9 cellular contexts compared by ENCODE assay signal in the genomic region with DNA sequence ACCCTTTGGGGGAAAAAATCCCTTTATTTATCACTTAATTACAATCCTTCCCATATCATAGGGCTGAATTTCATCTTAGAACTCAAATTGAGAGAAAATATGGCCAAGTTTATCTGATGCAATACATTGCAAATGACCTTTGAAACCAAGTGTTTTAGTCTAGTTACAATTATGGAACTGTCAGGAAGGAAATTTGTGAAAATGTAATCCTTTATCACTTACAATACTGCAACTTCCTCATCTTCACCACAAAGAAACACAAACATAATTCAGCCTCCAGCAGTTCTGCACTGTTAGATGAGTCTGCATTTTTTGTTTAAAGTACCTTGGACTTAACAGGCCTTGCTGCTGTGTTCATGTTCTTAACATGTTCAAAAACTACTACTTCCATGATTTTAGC. TPM values are rescaled to one million over a fixed set of nuclear protein-coding genes. Genes with fewer than 3 reads are reported as not detected.
DNase-seq lines count a peak whose midpoint lies in the region; ATAC-seq and TF ChIP-seq lines count a peak whose summit lies in the region.
"Had no signal": no experiment of that assay in that cellular context is flagged by ENCODE, and none has a peak within 500 bp of the region (broad histone marks: within the 10 kb centered on the region; RNA-seq: fewer than 3 reads in every experiment).

No MANE protein-coding gene starts in this region.

- peak overlapping the region in 19 of 59 donors; percentile 0 to 36 (median 14) for H3K4me3 ChIP-seq in dorsolateral prefrontal cortex

- DNase-seq in Calu3 (no peak), HuH-7.5 (ENCODE audit: low spot score) (peak; percentile 24), lung microvascular endothelial cell (ENCODE audit: low read depth in 2 of 2) (peak; percentile 11 to 65), COLO668 (lab: John Stamatoyannopoulos, UW; ENCODE audit: unreplicated experiment) (no peak), dorsolateral prefrontal cortex (no peak)
- no peak for DNase-seq in activated T-helper 1 cell treated with anti-CD3 and anti-CD28 coated beads, Interleukin-12 subunit alpha, Interleukin-12 subunit beta, Interleukin-2, Interleukin-4 antibody, amounts not matched to agents 30 ng/mL and 10 ng/mL and 1 ng/mL, durations not matched to agents 14 hours and 24 hours and 36 hours (ENCODE audit: low spot score)
- DNase-seq: NCI-H2227 treated with DMSO at 0.1 percent for 48 hours had no signal

- H3K36me3 Mint-ChIP-seq in Calu3 (ENCODE audit: insufficient read depth, unreplicated experiment) = peaks cover 34% of the 10 kb centered on the region
- H3K36me3 Mint-ChIP-seq in activated T-helper 1 cell treated with anti-CD3 and anti-CD28 coated beads, Interleukin-12 subunit alpha, Interleukin-12 subunit beta, Interleukin-2, Interleukin-4 antibody, amounts not matched to agents 30 ng/mL and 10 ng/mL and 1 ng/mL, durations not matched to agents 14 hours and 24 hours and 36 hours (ENCODE audit: low read depth) = peaks cover 9% of the 10 kb centered on the region

- no peak for ATAC-seq in GM18498 (IDR thresholded peaks at IDR 0.05; ENCODE audit: unreplicated experiment)
- ATAC-seq in GM21786 (IDR thresholded peaks at IDR 0.05; ENCODE audit: unreplicated experiment) = no peak

- peak overlapping the region; percentile 100 for H3K27ac Mint-ChIP-seq in Calu3 (ENCODE audit: unreplicated experiment)
- peak overlapping the region; percentile 32 for H3K27ac Mint-ChIP-seq in activated T-helper 1 cell treated with anti-CD3 and anti-CD28 coated beads, Interleukin-12 subunit alpha, Interleukin-12 subunit beta, Interleukin-2, Interleukin-4 antibody, amounts not matched to agents 30 ng/mL and 10 ng/mL and 1 ng/mL, durations not matched to agents 14 hours and 24 hours and 36 hours

- no peaks in the 10 kb centered on the region for H3K27me3 ChIP-seq in dorsolateral prefrontal cortex

- TF ChIP-seq CTCF in Calu3 (IDR thresholded peaks at IDR 0.05; ENCODE audit: unreplicated experiment) (no peak), dorsolateral prefrontal cortex (IDR thresholded peaks at IDR 0.05 in 54 of 56, conservative IDR thresholded peaks at IDR 0.05 in 2 of 56; ENCODE audit: low read depth in 1 of 56, partially characterized antibody in 56 of 56) (no peak)

- H3K27ac ChIP-seq in dorsolateral prefrontal cortex = peak overlapping the region in 4 of 59 donors; percentile 7 to 39 (median 21)

- H3K27me3 Mint-ChIP-seq in Calu3 (ENCODE audit: unreplicated experiment) = no peaks in the 10 kb centered on the region
- H3K27me3 Mint-ChIP-seq in activated T-helper 1 cell treated with anti-CD3 and anti-CD28 coated beads, Interleukin-12 subunit alpha, Interleukin-12 subunit beta, Interleukin-2, Interleukin-4 antibody, amounts not matched to agents 30 ng/mL and 10 ng/mL and 1 ng/mL, durations not matched to agents 14 hours and 24 hours and 36 hours (ENCODE audit: insufficient read depth) = no peaks in the 10 kb centered on the region

- intact Hi-C loops in Calu3 (cut with micrococcal nuclease; ENCODE audit: unreplicated experiment) (no loop called here), dorsolateral prefrontal cortex (cut with DNase I) (loop anchor here in 1 of 2 donors (10.0 kb wide), 1 partner anchor 591 kb away; a partner anchor contains a TSS)
- intact Hi-C loops in activated T-helper 1 cell treated with anti-CD3 and anti-CD28 coated beads, Interleukin-12 subunit alpha, Interleukin-12 subunit beta, Interleukin-2, Interleukin-4 antibody, amounts not matched to agents 30 ng/mL and 10 ng/mL and 1 ng/mL, durations not matched to agents 14 hours and 24 hours and 36 hours (cut with micrococcal nuclease) = no loop called here

- H3K4me1 Mint-ChIP-seq in Calu3 (ENCODE audit: low read depth, unreplicated experiment) = peaks cover 32% of the 10 kb centered on the region
- peaks cover 30% of the 10 kb centered on the region for H3K4me1 Mint-ChIP-seq in activated T-helper 1 cell treated with anti-CD3 and anti-CD28 coated beads, Interleukin-12 subunit alpha, Interleukin-12 subunit beta, Interleukin-2, Interleukin-4 antibody, amounts not matched to agents 30 ng/mL and 10 ng/mL and 1 ng/mL, durations not matched to agents 14 hours and 24 hours and 36 hours (ENCODE audit: low read depth)

- CTCF ChIA-PET in Calu3 (lab: Charles Lee) = interaction anchor here (0.8 kb wide), 1 partner anchor 290 kb away, joined by 3 read pairs; no protein-coding TSS in a partner anchor

- H3K4me3 Mint-ChIP-seq in Calu3 (ENCODE audit: low read depth, unreplicated experiment) = peak overlapping the region; percentile 47
- no peak overlapping the region for H3K4me3 Mint-ChIP-seq in activated T-helper 1 cell treated with anti-CD3 and anti-CD28 coated beads, Interleukin-12 subunit alpha, Interleukin-12 subunit beta, Interleukin-2, Interleukin-4 antibody, amounts not matched to agents 30 ng/mL and 10 ng/mL and 1 ng/mL, durations not matched to agents 14 hours and 24 hours and 36 hours

- BruUV-seq in Calu3 (replicated peaks; lab: Mats Ljungman, UMichigan) = no TSS peak

- H3K9me3 Mint-ChIP-seq in Calu3 (ENCODE audit: low read depth, unreplicated experiment) = no peaks in the 10 kb centered on the region
- no peaks in the 10 kb centered on the region for H3K9me3 Mint-ChIP-seq in activated T-helper 1 cell treated with anti-CD3 and anti-CD28 coated beads, Interleukin-12 subunit alpha, Interleukin-12 subunit beta, Interleukin-2, Interleukin-4 antibody, amounts not matched to agents 30 ng/mL and 10 ng/mL and 1 ng/mL, durations not matched to agents 14 hours and 24 hours and 36 hours

RNA-seq across cellular contexts. Expression of a gene that starts 4.6 kb away (rescaled TPM):
- total RNA-seq in Calu3 (2022) (54.5 and 54.6 TPM in 2 replicates), lung microvascular endothelial cell (34.0 and 49.4 TPM in 2 replicates), dorsolateral prefrontal cortex (100 to 1,000 TPM in 81 of 120 experiments, 10 to 100 TPM in 39; 69.0 to 139 (median 106) TPM)
- 15.0 TPM in 2 replicates for total RNA-seq in activated T-helper 1 cell treated with anti-CD3 and anti-CD28 coated beads, Interleukin-12 subunit alpha, Interleukin-12 subunit beta, Interleukin-2, Interleukin-4 antibody, amounts not matched to agents 30 ng/mL and 10 ng/mL and 1 ng/mL, durations not matched to agents 14 hours and 24 hours and 36 hours

RNA-seq across cellular contexts. Expression of a gene that starts 4.8 kb away (rescaled TPM):
- total RNA-seq in Calu3 (2022) (2.9 and 3.1 TPM in 2 replicates), lung microvascular endothelial cell (0.60 and 0.87 TPM in 2 replicates), dorsolateral prefrontal cortex (1 to 10 TPM in 116 of 120 experiments, under 1 TPM in 2, not detected in 2; 0.82 to 9.2 (median 3.5) TPM)
- total RNA-seq in activated T-helper 1 cell treated with anti-CD3 and anti-CD28 coated beads, Interleukin-12 subunit alpha, Interleukin-12 subunit beta, Interleukin-2, Interleukin-4 antibody, amounts not matched to agents 30 ng/mL and 10 ng/mL and 1 ng/mL, durations not matched to agents 14 hours and 24 hours and 36 hours = not detected in 2 replicates

Comparison
In these comparisons a context has a peak if more than half of its experiments do, and no peak if none do; other contexts are left out.
1. DNase-seq: peak in HuH-7.5 (single experiment) and lung microvascular endothelial cell (2 of 2); none in Calu3 (single experiment), activated T-helper 1 cell treated with anti-CD3 and anti-CD28 coated beads, Interleukin-12 subunit alpha, Interleukin-12 subunit beta, Interleukin-2, Interleukin-4 antibody, amounts not matched to agents 30 ng/mL and 10 ng/mL and 1 ng/mL, durations not matched to agents 14 hours and 24 hours and 36 hours (single experiment), COLO668 (single experiment) and dorsolateral prefrontal cortex (0 of 10).